In genomic region chr20:34195355-34195754, GRCh38 we compare ENCODE assay signal across 2 cellular contexts.
TF ChIP-seq lines count a peak whose summit lies in the region.

No MANE protein-coding gene starts in this region.

TF ChIP-seq in GM23338, 12 proteins besides CTCF, POLR2A, EP300 and RAD21:
- TF ChIP-seq POLR2AphosphoS5 (IDR thresholded peaks at IDR 0.05; ENCODE audit: low read depth), result no peak
- TF ChIP-seq ZNF331 (CRISPR knock-in tag; IDR thresholded peaks at IDR 0.05; ENCODE audit: low read depth), result no peak
- no peak for TF ChIP-seq ETS1 (IDR thresholded peaks at IDR 0.05)
- TF ChIP-seq STAT1 (IDR thresholded peaks at IDR 0.05; ENCODE audit: unreplicated experiment), result no peak
- TF ChIP-seq REST (IDR thresholded peaks at IDR 0.05; ENCODE audit: unreplicated experiment), result no peak
TF ChIP-seq in GM23338: peak in this region for 0.

TF ChIP-seq in K562, 482 proteins besides CTCF, POLR2A, EP300 and RAD21:
- no peak for TF ChIP-seq ATF1 (CRISPR knock-in tag; IDR thresholded peaks at IDR 0.05)
- no peak for TF ChIP-seq ATF1 (tag; IDR thresholded peaks at IDR 0.05)
- no peak for TF ChIP-seq ZNF347 (CRISPR knock-in tag; IDR thresholded peaks at IDR 0.05; ENCODE audit: low read depth)
- no peak for TF ChIP-seq STAT5B (CRISPR knock-in tag; IDR thresholded peaks at IDR 0.05)
- TF ChIP-seq ZNF830 (CRISPR knock-in tag; IDR thresholded peaks at IDR 0.05), result no peak
- no peak for TF ChIP-seq NKRF (IDR thresholded peaks at IDR 0.05; ENCODE audit: borderline replicate concordance)
- TF ChIP-seq BCL6 (CRISPR knock-in tag; IDR thresholded peaks at IDR 0.05), result no peak
- TF ChIP-seq KAT7 (CRISPR knock-in tag; IDR thresholded peaks at IDR 0.05; ENCODE audit: borderline replicate concordance), result no peak
- TF ChIP-seq RREB1 (CRISPR knock-in tag; IDR thresholded peaks at IDR 0.05), result no peak
- TF ChIP-seq BACH1 (tag; IDR thresholded peaks at IDR 0.05), result no peak
- no peak for TF ChIP-seq CREBBP (IDR thresholded peaks at IDR 0.05; ENCODE audit: low read depth, low read length)
- TF ChIP-seq ZNF224 (CRISPR knock-in tag; IDR thresholded peaks at IDR 0.05), result no peak
- TF ChIP-seq SMARCE1 (IDR thresholded peaks at IDR 0.05), result no peak
